ENCODE assay signal across 1 cellular context in genomic region chr11:123545726-123546125, GRCh38.
TF ChIP-seq lines count a peak whose summit lies in the region.

No MANE protein-coding gene starts in this region.

TF ChIP-seq in IMR-90, 13 proteins besides CTCF, POLR2A, EP300 and RAD21:
- no peak for TF ChIP-seq MAZ (IDR thresholded peaks at IDR 0.05; ENCODE audit: borderline replicate concordance, low read depth, low read length)
- TF ChIP-seq RCOR1 (IDR thresholded peaks at IDR 0.05; ENCODE audit: insufficient replicate concordance, low read length), result no peak
- no peak for TF ChIP-seq ELK1 (IDR thresholded peaks at IDR 0.05; ENCODE audit: borderline replicate concordance, low read depth, low read length)
- no peak for TF ChIP-seq FOS (IDR thresholded peaks at IDR 0.05; ENCODE audit: low read depth, low read length)
- no peak for TF ChIP-seq USF2 (IDR thresholded peaks at IDR 0.05; ENCODE audit: low read depth, low read length)
- no peak for TF ChIP-seq CEBPB (IDR thresholded peaks at IDR 0.05; ENCODE audit: low read depth, low read length)
